ENCODE assay signal across 1 cellular context in genomic region chr14:69876221-69876847, GRCh38.
TF ChIP-seq lines count a peak whose summit lies in the region.

No MANE protein-coding gene starts in this region.

TF ChIP-seq in HepG2, 621 proteins besides CTCF, POLR2A, EP300 and RAD21:
- TF ChIP-seq, protein P1, sequence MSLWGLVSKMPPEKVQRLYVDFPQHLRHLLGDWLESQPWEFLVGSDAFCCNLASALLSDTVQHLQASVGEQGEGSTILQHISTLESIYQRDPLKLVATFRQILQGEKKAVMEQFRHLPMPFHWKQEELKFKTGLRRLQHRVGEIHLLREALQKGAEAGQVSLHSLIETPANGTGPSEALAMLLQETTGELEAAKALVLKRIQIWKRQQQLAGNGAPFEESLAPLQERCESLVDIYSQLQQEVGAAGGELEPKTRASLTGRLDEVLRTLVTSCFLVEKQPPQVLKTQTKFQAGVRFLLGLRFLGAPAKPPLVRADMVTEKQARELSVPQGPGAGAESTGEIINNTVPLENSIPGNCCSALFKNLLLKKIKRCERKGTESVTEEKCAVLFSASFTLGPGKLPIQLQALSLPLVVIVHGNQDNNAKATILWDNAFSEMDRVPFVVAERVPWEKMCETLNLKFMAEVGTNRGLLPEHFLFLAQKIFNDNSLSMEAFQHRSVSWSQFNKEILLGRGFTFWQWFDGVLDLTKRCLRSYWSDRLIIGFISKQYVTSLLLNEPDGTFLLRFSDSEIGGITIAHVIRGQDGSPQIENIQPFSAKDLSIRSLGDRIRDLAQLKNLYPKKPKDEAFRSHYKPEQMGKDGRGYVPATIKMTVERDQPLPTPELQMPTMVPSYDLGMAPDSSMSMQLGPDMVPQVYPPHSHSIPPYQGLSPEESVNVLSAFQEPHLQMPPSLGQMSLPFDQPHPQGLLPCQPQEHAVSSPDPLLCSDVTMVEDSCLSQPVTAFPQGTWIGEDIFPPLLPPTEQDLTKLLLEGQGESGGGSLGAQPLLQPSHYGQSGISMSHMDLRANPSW (CRISPR knock-in tag; IDR thresholded peaks at IDR 0.05; ENCODE audit: borderline replicate concordance), result 0 out of 2 replicates have a peak, but pooled peaks have one; percentile 7
- TF ChIP-seq HDAC2 (CRISPR knock-in tag; IDR thresholded peaks at IDR 0.05) (no peak), TIGD3 (CRISPR knock-in tag; IDR thresholded peaks at IDR 0.05; ENCODE audit: borderline replicate concordance) (no peak)
